In the genomic region with DNA sequence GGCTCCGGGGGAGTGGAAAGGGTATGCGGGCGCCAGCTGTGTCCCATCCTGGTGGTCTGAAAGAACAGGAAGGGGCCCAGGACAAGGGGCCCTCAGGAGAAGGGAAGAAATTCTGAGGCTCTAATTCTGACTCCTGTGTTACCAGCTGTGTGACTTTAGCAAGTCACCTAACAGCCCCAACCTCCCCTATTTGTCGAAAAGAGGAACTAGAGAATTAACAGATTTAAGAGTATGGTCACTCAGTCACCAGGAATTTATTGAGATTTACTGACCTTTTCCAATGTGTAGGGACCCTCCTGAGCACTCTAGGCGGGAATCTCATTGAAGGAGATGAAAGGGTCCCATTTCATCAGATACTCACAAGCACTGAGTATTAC, we compare ENCODE assay signal across 1 cellular context.
TF ChIP-seq lines count a peak whose summit lies in the region.

No MANE protein-coding gene starts in this region.

TF ChIP-seq in GM23338, 12 proteins besides CTCF, POLR2A, EP300 and RAD21:
- TF ChIP-seq NANOG (IDR thresholded peaks at IDR 0.05; ENCODE audit: borderline replicate concordance): no peak
- no peak for TF ChIP-seq ZNF331 (CRISPR knock-in tag; IDR thresholded peaks at IDR 0.05; ENCODE audit: low read depth)
- no peak for TF ChIP-seq REST (IDR thresholded peaks at IDR 0.05; ENCODE audit: unreplicated experiment)
- TF ChIP-seq POLR2AphosphoS5 (IDR thresholded peaks at IDR 0.05; ENCODE audit: low read depth): no peak
- TF ChIP-seq, protein P1, sequence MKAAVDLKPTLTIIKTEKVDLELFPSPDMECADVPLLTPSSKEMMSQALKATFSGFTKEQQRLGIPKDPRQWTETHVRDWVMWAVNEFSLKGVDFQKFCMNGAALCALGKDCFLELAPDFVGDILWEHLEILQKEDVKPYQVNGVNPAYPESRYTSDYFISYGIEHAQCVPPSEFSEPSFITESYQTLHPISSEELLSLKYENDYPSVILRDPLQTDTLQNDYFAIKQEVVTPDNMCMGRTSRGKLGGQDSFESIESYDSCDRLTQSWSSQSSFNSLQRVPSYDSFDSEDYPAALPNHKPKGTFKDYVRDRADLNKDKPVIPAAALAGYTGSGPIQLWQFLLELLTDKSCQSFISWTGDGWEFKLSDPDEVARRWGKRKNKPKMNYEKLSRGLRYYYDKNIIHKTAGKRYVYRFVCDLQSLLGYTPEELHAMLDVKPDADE (IDR thresholded peaks at IDR 0.05): no peak
- no peak for TF ChIP-seq EZH2phosphoT487 (IDR thresholded peaks at IDR 0.05; ENCODE audit: unreplicated experiment)
- no peak for TF ChIP-seq ZNF114 (CRISPR knock-in tag; IDR thresholded peaks at IDR 0.05)
